ENCODE assay signal across 1 cellular context in the genomic region with DNA sequence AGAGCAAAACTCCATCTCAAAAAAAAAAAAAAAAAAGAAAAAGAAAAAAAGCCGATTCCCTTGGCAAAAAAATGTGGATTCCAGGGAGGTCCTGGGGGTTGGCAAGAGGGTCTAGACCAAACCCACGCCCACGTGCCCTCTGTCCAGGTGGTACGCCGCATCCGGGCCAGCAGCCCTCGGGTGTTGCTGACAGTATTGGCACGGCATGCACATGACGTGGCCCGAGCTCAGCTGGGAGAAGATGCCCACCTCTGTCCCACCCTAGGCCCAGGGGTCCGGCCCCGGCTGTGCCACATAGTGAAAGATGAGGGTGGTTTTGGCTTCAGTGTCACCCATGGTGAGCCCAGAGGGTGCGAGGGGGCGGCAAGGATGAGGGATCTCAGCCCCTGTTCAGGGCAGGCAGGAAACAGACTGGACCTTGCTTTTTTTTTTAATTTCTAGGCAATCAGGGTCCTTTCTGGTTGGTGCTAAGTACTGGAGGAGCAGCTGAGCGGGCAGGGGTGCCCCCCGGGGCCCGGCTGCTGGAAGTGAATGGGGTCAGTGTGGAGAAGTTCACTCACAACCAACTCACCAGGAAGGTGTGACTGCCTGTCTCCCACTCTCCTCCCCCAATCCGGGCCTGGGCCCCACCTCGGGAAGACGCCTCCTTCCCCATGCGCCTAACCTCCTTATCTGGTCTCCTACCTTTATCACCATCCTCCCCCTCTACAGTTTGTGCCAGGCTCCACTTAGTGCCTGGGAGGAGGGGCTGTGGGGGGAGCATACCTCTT.
TF ChIP-seq lines count a peak whose summit lies in the region.

No MANE protein-coding gene starts in this region.

TF ChIP-seq in H1, 55 proteins besides CTCF, POLR2A, EP300 and RAD21:
- TF ChIP-seq MAX (IDR thresholded peaks at IDR 0.05) (no peak), BACH1 (IDR thresholded peaks at IDR 0.05; ENCODE audit: low read length) (no peak)
